12 cellular contexts compared by ENCODE assay signal in genomic region chr11:18700375-18700774, GRCh38. TPM values are rescaled to one million over a fixed set of nuclear protein-coding genes. Genes with fewer than 3 reads are reported as not detected.
A peak's percentile ranks its signal among the peaks of the same experiment; 100 is the strongest.
DNase-seq lines count a peak whose midpoint lies in the region; ATAC-seq and TF ChIP-seq lines count a peak whose summit lies in the region.
"Had no signal": no experiment of that assay in that cellular context is flagged by ENCODE, and none has a peak within 500 bp of the region (broad histone marks: within the 10 kb centered on the region; RNA-seq: fewer than 3 reads in every experiment).

No MANE protein-coding gene starts in this region.

- no peak overlapping the region for H3K27ac Mint-ChIP-seq in CD8-positive, alpha-beta T cell
- H3K27ac Mint-ChIP-seq in central memory CD8-positive, alpha-beta T cell (ENCODE audit: low read depth), result no peak overlapping the region
- no peak overlapping the region for H3K27ac Mint-ChIP-seq in neural crest cell (ENCODE audit: unreplicated experiment)

- H3K27me3 ChIP-seq in CD8-positive, alpha-beta T cell (ENCODE audit: insufficient read depth, low read length), result no peaks in the 10 kb centered on the region
- H3K27me3 ChIP-seq: right lobe of liver had no signal

- H3K4me3 ChIP-seq in CD8-positive, alpha-beta T cell (ENCODE audit: low read depth, low read length), result no peak overlapping the region

- H3K9me3 ChIP-seq in CD8-positive, alpha-beta T cell (ENCODE audit: low read length), result no peaks in the 10 kb centered on the region
- H3K9me3 ChIP-seq: right lobe of liver had no signal

- CTCF ChIA-PET in CD8-positive, alpha-beta T cell (lab: Charles Lee), result no interaction called here

- intact Hi-C loops in CD8-positive, alpha-beta T cell (cut with DNase I, micrococcal nuclease), result no loop called here
- intact Hi-C loops in posterior vena cava (cut with DNase I), result no loop called here

- POLR2A ChIA-PET in CD8-positive, alpha-beta T cell (lab: Charles Lee), result no interaction called here

- no peaks in the 10 kb centered on the region for H3K9me3 Mint-ChIP-seq in CD8-positive, alpha-beta T cell
- H3K9me3 Mint-ChIP-seq in central memory CD8-positive, alpha-beta T cell, result no peaks in the 10 kb centered on the region
- H3K9me3 Mint-ChIP-seq in neural crest cell, result no peaks in the 10 kb centered on the region

- ATAC-seq in CD8-positive, alpha-beta T cell, result no peak
- ATAC-seq in central memory CD8-positive, alpha-beta T cell (replicated peaks; ENCODE audit: extremely low read depth, poor library complexity, severe bottlenecking), result no peak
- ATAC-seq in HG03521 (IDR thresholded peaks at IDR 0.05; ENCODE audit: unreplicated experiment), result no peak
- ATAC-seq in GM18861 (IDR thresholded peaks at IDR 0.05; ENCODE audit: unreplicated experiment), result no peak
- no peak for ATAC-seq in GM18517 (IDR thresholded peaks at IDR 0.05; ENCODE audit: unreplicated experiment)

- no peak for DNase-seq in CD8-positive, alpha-beta T cell
- DNase-seq in M059J (ENCODE audit: low read depth) (peak; percentile 51), neural crest cell (ENCODE audit: low read depth, low spot score) (no peak), posterior vena cava (ENCODE audit: low spot score) (no peak)
- DNase-seq in central memory CD8-positive, alpha-beta T cell (ENCODE audit: low spot score in 2 of 2), result no peak
- DNase-seq: NCI-H2029, right lobe of liver, SIG-M5 had no signal

- H3K4me1 Mint-ChIP-seq in CD8-positive, alpha-beta T cell (ENCODE audit: low read depth), result peaks cover 25% of the 10 kb centered on the region
- H3K4me1 Mint-ChIP-seq in central memory CD8-positive, alpha-beta T cell, result peaks cover 24% of the 10 kb centered on the region
- H3K4me1 Mint-ChIP-seq in neural crest cell, result peaks cover 16% of the 10 kb centered on the region

- H3K4me1 ChIP-seq in CD8-positive, alpha-beta T cell (ENCODE audit: insufficient read depth, low read length), result peaks cover 12% of the 10 kb centered on the region
- H3K4me1 ChIP-seq: right lobe of liver had no signal

- TF ChIP-seq CTCF in CD8-positive, alpha-beta T cell (IDR thresholded peaks at IDR 0.05), result no peak
- TF ChIP-seq CTCF in neural crest cell (conservative IDR thresholded peaks at IDR 0.05), result no peak

- peaks cover 3% of the 10 kb centered on the region for H3K36me3 Mint-ChIP-seq in CD8-positive, alpha-beta T cell
- peaks cover 5% of the 10 kb centered on the region for H3K36me3 Mint-ChIP-seq in central memory CD8-positive, alpha-beta T cell (ENCODE audit: insufficient read depth)
- H3K36me3 Mint-ChIP-seq in neural crest cell (ENCODE audit: low read depth), result no peaks in the 10 kb centered on the region

- H3K27ac ChIP-seq in CD8-positive, alpha-beta T cell (ENCODE audit: low read depth, low read length), result no peak overlapping the region

- no peaks in the 10 kb centered on the region for H3K27me3 Mint-ChIP-seq in CD8-positive, alpha-beta T cell (ENCODE audit: low read depth)
- no peaks in the 10 kb centered on the region for H3K27me3 Mint-ChIP-seq in central memory CD8-positive, alpha-beta T cell
- H3K27me3 Mint-ChIP-seq in neural crest cell (ENCODE audit: low read depth), result peaks cover 63% of the 10 kb centered on the region

- peak overlapping the region; percentile 84 for H3K4me3 Mint-ChIP-seq in CD8-positive, alpha-beta T cell
- H3K4me3 Mint-ChIP-seq in central memory CD8-positive, alpha-beta T cell, result peak overlapping the region; percentile 70
- H3K4me3 Mint-ChIP-seq in neural crest cell, result peak overlapping the region; percentile 89

- H3K36me3 ChIP-seq in CD8-positive, alpha-beta T cell (ENCODE audit: insufficient read depth, low read length), result no peaks in the 10 kb centered on the region

RNA-seq across cellular contexts. Expression of gene TMEM86A, which starts 1.8 kb away (rescaled TPM):
- 1 to 10 TPM; 5.2 to 6.1 TPM for total RNA-seq in CD8-positive, alpha-beta T cell
- total RNA-seq in M059J (2014; rRNA removed; shearing (Covaris generic)), result 0.94 and 1.1 TPM in 2 replicates
- total RNA-seq in neural crest cell (1.5 and 1.7 TPM in 2 replicates), posterior vena cava (1 to 10 TPM; 2.2 to 4.0 TPM)

RNA-seq across cellular contexts. Expression of gene IGSF22, which starts 25.6 kb away (rescaled TPM):
- total RNA-seq in CD8-positive, alpha-beta T cell, result 1 to 10 TPM; 2.9 to 4.1 TPM
- not detected in 2 replicates for total RNA-seq in M059J (2014; rRNA removed; shearing (Covaris generic))
- total RNA-seq in neural crest cell (0.19 and 0.50 TPM in 2 replicates), posterior vena cava (under 1 TPM in 1 of 2 donors, not detected in 1; 0.38 TPM)
- total RNA-seq: endothelial cell of umbilical vein had no signal
